In genomic region chr2:12716250-12717190, GRCh38 we compare ENCODE assay signal across 8 cellular contexts. TPM values are rescaled to one million over a fixed set of nuclear protein-coding genes. Genes with fewer than 3 reads are reported as not detected.
A peak's percentile ranks its signal among the peaks of the same experiment; 100 is the strongest.
DNase-seq lines count a peak whose midpoint lies in the region; ATAC-seq, FAIRE-seq and TF ChIP-seq lines count a peak whose summit lies in the region.

TSS of gene TRIB2 (plus strand) at chr2:12716936. CDS start at chr2:12718308, 1,372 bp downstream.

- peak within 1 kb of the TSS; percentile 64 for H3K4me3 ChIP-seq in A549

- no peaks in the 10 kb centered on the region for H3K9me3 Mint-ChIP-seq in activated CD4-positive, alpha-beta T cell treated with anti-CD3 and anti-CD28 coated beads for 36 hours (ENCODE audit: low read depth)
- peaks cover 3% of the 10 kb centered on the region for H3K9me3 Mint-ChIP-seq in chondrocyte (ENCODE audit: low read depth)

- H3K4me1 ChIP-seq in A549: peaks cover 15% of the 10 kb centered on the region

- TF ChIP-seq CTCF in A549 (IDR thresholded peaks at IDR 0.05): no peak
- TF ChIP-seq CTCF in chondrocyte (IDR thresholded peaks at IDR 0.05): peak; percentile 71

- CTCF ChIA-PET in A549 (lab: Yijun Ruan, JAX): interaction anchor here (0.8 to 3.2 kb wide), 20 partner anchors 9 to 886 kb away, joined by 3 to 31 read pairs (median 4); no protein-coding TSS in a partner anchor
- CTCF ChIA-PET in activated CD4-positive, alpha-beta T cell treated with anti-CD3 and anti-CD28 coated beads for 36 hours (lab: Charles Lee): interaction anchor here (0.6 to 2.1 kb wide), 34 partner anchors 7 to 887 kb away, joined by 3 to 13 read pairs (median 4); no protein-coding TSS in a partner anchor

- no peak for FAIRE-seq in A549 (lab: Jason Lieb, UNC)

- POLR2A ChIA-PET in A549 (lab: Yijun Ruan, JAX): interaction anchor here (0.6 to 1.6 kb wide), 2 partner anchors 702 to 887 kb away, joined by 3 to 5 read pairs; no protein-coding TSS in a partner anchor
- POLR2A ChIA-PET in activated CD4-positive, alpha-beta T cell treated with anti-CD3 and anti-CD28 coated beads for 36 hours (lab: Charles Lee): interaction anchor here (0.6 to 1.2 kb wide), 2 partner anchors 22 to 640 kb away, joined by 3 read pairs; no protein-coding TSS in a partner anchor

- no peak for TF ChIP-seq EP300 in A549 (IDR thresholded peaks at IDR 0.05)

- DNase-seq in A549 (ENCODE audit: low read depth in 1 of 2, low spot score in 1 of 2) (peak; percentile 41 to 63), NCI-H510A treated with DMSO at 0.1 percent for 48 hours (lab: John Stamatoyannopoulos, UW) (peak; percentile 81), chondrocyte (ENCODE audit: low spot score) (no peak), kidney glomerular epithelial cell (lab: John Stamatoyannopoulos, UW) (peak; percentile 36)
- DNase-seq in activated CD4-positive, alpha-beta T cell treated with anti-CD3 and anti-CD28 coated beads for 36 hours: peak; percentile 90
- peak; percentile 66 to 77 for DNase-seq in stimulated activated CD4-positive, alpha-beta T cell treated with anti-CD3 and anti-CD28 coated beads, Interleukin-15, amount 100 ng/mL, for 48 hours (ENCODE audit: low read depth in 2 of 2)

- peak; percentile 71 to 81 for ATAC-seq in A549
- peak; percentile 80 for ATAC-seq in GM18867 (IDR thresholded peaks at IDR 0.05; ENCODE audit: unreplicated experiment)
- peak; percentile 71 for ATAC-seq in HG03196 (IDR thresholded peaks at IDR 0.05; ENCODE audit: unreplicated experiment)
- peak; percentile 74 for ATAC-seq in activated CD4-positive, alpha-beta T cell treated with anti-CD3 and anti-CD28 coated beads for 36 hours

- H3K4me1 Mint-ChIP-seq in activated CD4-positive, alpha-beta T cell treated with anti-CD3 and anti-CD28 coated beads for 36 hours: peaks cover 48% of the 10 kb centered on the region
- H3K4me1 Mint-ChIP-seq in chondrocyte (ENCODE audit: low read depth): peaks cover 63% of the 10 kb centered on the region

- TF ChIP-seq RAD21 in A549 (conservative IDR thresholded peaks at IDR 0.05 in 1 of 2, IDR thresholded peaks at IDR 0.05 in 1 of 2): no peak

- H3K27ac Mint-ChIP-seq in activated CD4-positive, alpha-beta T cell treated with anti-CD3 and anti-CD28 coated beads for 36 hours: peak within 1 kb of the TSS; percentile 95
- H3K27ac Mint-ChIP-seq in chondrocyte (ENCODE audit: unreplicated experiment): peak within 1 kb of the TSS; percentile 94

- H3K27ac ChIP-seq in A549: peak within 1 kb of the TSS in 1 of 2 experiments; percentile 69; a peak in 4 of 6 replicates

- WGBS in A549 (ENCODE audit: missing lambda C conversion rate): 7% methylated on average over 33 of the region's 90 CpGs

- TF ChIP-seq POLR2A in A549 (IDR thresholded peaks at IDR 0.05; ENCODE audit: low read length): no peak

- peak within 1 kb of the TSS; percentile 92 for H3K4me3 Mint-ChIP-seq in activated CD4-positive, alpha-beta T cell treated with anti-CD3 and anti-CD28 coated beads for 36 hours
- H3K4me3 Mint-ChIP-seq in chondrocyte (ENCODE audit: unreplicated experiment): peak within 1 kb of the TSS; percentile 88

- no peaks in the 10 kb centered on the region for H3K36me3 Mint-ChIP-seq in activated CD4-positive, alpha-beta T cell treated with anti-CD3 and anti-CD28 coated beads for 36 hours (ENCODE audit: low read depth)
- no peaks in the 10 kb centered on the region for H3K36me3 Mint-ChIP-seq in chondrocyte (ENCODE audit: low read depth)

- H3K27me3 Mint-ChIP-seq in activated CD4-positive, alpha-beta T cell treated with anti-CD3 and anti-CD28 coated beads for 36 hours: no peaks in the 10 kb centered on the region
- no peaks in the 10 kb centered on the region for H3K27me3 Mint-ChIP-seq in chondrocyte (ENCODE audit: low read depth)

- H3K9me3 ChIP-seq in A549: no peaks in the 10 kb centered on the region; the same call in 2 of the 3 replicates

- peak within 1 kb of the TSS; percentile 100 for H3K4me2 ChIP-seq in A549

- intact Hi-C loops in activated CD4-positive, alpha-beta T cell treated with anti-CD3 and anti-CD28 coated beads for 36 hours (cut with DNase I, micrococcal nuclease): loop anchor here (1.0 to 10.0 kb wide), 17 partner anchors 141 to 1374 kb away; partner anchors contain the start of gene ROCK2 (in 1 of the 2)

TF ChIP-seq in A549, 52 proteins besides CTCF, POLR2A, EP300 and RAD21:
- TF ChIP-seq ZFP36 (IDR thresholded peaks at IDR 0.05; ENCODE audit: borderline replicate concordance, partially characterized antibody): peak; percentile 15
- TF ChIP-seq CBX8 (IDR thresholded peaks at IDR 0.05): peak; percentile 95
- TF ChIP-seq RARB (CRISPR knock-in tag; IDR thresholded peaks at IDR 0.05): no peak
- no peak for TF ChIP-seq RFX5 (IDR thresholded peaks at IDR 0.05)
- no peak for TF ChIP-seq PHF8 (IDR thresholded peaks at IDR 0.05; ENCODE audit: borderline replicate concordance, low read depth)
- TF ChIP-seq RNF2 (IDR thresholded peaks at IDR 0.05; ENCODE audit: borderline replicate concordance, low read depth): peak; percentile 98
- no peak for TF ChIP-seq HOXB13 (CRISPR knock-in tag; IDR thresholded peaks at IDR 0.05; ENCODE audit: low read depth)
- TF ChIP-seq POLR2AphosphoS2 (conservative IDR thresholded peaks at IDR 0.05; ENCODE audit: low read length): no peak
- TF ChIP-seq SREBF2 (IDR thresholded peaks at IDR 0.05): no peak

RNA-seq across cellular contexts. Expression of gene TRIB2, which starts in this region (rescaled TPM):
- polyA plus RNA-seq in A549 (2011; rRNA removed) (0.17 and 0.28 TPM in 2 replicates), A549 (2017; fragmentation: RNase III; extraction: RNeasy Plus Mini Kit Qiagen cat#74134 plus additional on column Dnase treatment) (0.03 to 0.32 TPM (median 0.20 TPM) in 3 replicates)
- polyA plus RNA-seq in A549 (2012; cell fraction: cytosol; rRNA removed): 0.19 and 0.21 TPM in 2 replicates
- 0.17 and 0.95 TPM in 2 replicates for polyA plus RNA-seq in A549 (2012; cell fraction: nucleus; rRNA removed)
- polyA minus RNA-seq in A549 (2011; rRNA and poly(A)+ RNA removed): 0.08 and 0.19 TPM in 2 replicates
- 1 to 10 TPM; 2.7 to 3.7 TPM for total RNA-seq in activated CD4-positive, alpha-beta T cell treated with anti-CD3 and anti-CD28 coated beads for 36 hours
- 37.5 to 42.3 TPM (median 40.5 TPM) in 3 replicates for total RNA-seq in chondrocyte

Comparison
In these comparisons a context has a peak if more than half of its experiments do, and no peak if none do; other contexts are left out.
1. Peak in DNase-seq, ATAC-seq, H3K4me3 ChIP-seq and H3K4me2 ChIP-seq in A549; RNA of the gene not detected or under 1 TPM.